1 cellular context compared by ENCODE assay signal in the genomic region with DNA sequence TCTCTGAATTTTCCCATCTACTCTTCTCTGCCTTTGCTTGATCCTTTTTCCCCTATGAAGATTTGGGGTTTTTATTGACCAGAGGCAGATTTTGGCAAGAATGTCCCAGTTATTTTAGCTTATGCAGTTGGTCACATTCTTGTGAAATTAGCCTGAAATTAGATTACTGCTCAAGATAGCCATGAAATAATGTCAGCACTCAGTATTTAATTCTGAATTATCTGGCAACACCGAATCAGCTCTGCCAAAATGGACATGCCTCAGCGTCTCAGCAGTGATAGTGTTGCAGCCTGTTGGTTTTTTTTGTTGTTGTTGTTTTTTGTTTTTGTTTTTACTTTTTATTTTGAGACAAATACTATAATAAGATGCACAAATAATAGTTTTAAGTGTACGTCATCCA.
TF ChIP-seq lines count a peak whose summit lies in the region.

No MANE protein-coding gene starts in this region.

TF ChIP-seq in GM12878, 131 proteins besides CTCF, POLR2A, EP300 and RAD21 (continued from another document):
- TF ChIP-seq, protein P1, sequence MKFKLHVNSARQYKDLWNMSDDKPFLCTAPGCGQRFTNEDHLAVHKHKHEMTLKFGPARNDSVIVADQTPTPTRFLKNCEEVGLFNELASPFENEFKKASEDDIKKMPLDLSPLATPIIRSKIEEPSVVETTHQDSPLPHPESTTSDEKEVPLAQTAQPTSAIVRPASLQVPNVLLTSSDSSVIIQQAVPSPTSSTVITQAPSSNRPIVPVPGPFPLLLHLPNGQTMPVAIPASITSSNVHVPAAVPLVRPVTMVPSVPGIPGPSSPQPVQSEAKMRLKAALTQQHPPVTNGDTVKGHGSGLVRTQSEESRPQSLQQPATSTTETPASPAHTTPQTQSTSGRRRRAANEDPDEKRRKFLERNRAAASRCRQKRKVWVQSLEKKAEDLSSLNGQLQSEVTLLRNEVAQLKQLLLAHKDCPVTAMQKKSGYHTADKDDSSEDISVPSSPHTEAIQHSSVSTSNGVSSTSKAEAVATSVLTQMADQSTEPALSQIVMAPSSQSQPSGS (IDR thresholded peaks at IDR 0.05; ENCODE audit: low read length): no peak
- TF ChIP-seq CHD2 (IDR thresholded peaks at IDR 0.05; ENCODE audit: borderline replicate concordance, low read depth, low read length): no peak
- no peak for TF ChIP-seq RFX5 (IDR thresholded peaks at IDR 0.05; ENCODE audit: low read depth, low read length)
- TF ChIP-seq KAT2A (conservative IDR thresholded peaks at IDR 0.05; ENCODE audit: control insufficient read depth, low read depth, low read length): no peak
- TF ChIP-seq RCOR1 (conservative IDR thresholded peaks at IDR 0.05; ENCODE audit: low read depth, low read length): no peak
- no peak for TF ChIP-seq SMAD5 (IDR thresholded peaks at IDR 0.05; ENCODE audit: low read depth)
